Comparison of ENCODE assay signal across 14 cellular contexts in the genomic region with DNA sequence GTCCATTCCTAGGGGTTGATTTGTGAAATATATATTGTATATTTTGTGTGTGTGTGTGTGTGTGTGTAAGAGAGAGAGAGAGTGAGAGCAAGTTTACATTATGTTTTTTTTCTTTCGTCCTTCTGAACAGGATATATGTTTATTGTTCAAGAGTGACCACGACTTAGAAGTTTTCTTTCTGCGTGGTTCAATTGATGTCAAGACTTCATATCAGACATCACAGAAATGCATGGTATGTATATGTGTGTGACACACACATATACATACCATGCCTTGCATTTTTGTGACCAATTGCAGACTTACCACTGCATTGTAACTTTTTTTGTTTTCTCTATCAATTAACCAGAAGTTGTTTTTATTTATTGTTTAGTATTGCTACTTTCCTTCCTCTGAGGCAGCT. TPM values are rescaled to one million over a fixed set of nuclear protein-coding genes. Genes with fewer than 3 reads are reported as not detected.
DNase-seq lines count a peak whose midpoint lies in the region; ATAC-seq, FAIRE-seq and TF ChIP-seq lines count a peak whose summit lies in the region.
"Had no signal": no experiment of that assay in that cellular context is flagged by ENCODE, and none has a peak within 500 bp of the region (broad histone marks: within the 10 kb centered on the region; RNA-seq: fewer than 3 reads in every experiment).

No MANE protein-coding gene starts in this region.

- no CpG with 5 or more reads among the region's 3 CpGs for WGBS in mesodermal cell (ENCODE audit: insufficient coverage in 2 of 2), 2 experiments

- H3K36me3 ChIP-seq in left ventricle myocardium inferior (no peaks in the 10 kb centered on the region), mesodermal cell (ENCODE audit: control insufficient read depth, insufficient read depth, low read length) (no peaks in the 10 kb centered on the region), tibial artery (no peaks in the 10 kb centered on the region)
- H3K36me3 ChIP-seq: vagina had no signal

- no peak for ATAC-seq in left ventricle myocardium superior
- ATAC-seq in HG02938 (IDR thresholded peaks at IDR 0.05; ENCODE audit: unreplicated experiment) = no peak
- ATAC-seq in HG03520 (IDR thresholded peaks at IDR 0.05; ENCODE audit: unreplicated experiment) = no peak
- ATAC-seq: activated T-helper 17 cell treated with anti-CD3 and anti-CD28 coated beads, Interleukin-2, amount 50 U/mL, for 72 hours; natural killer cell had no signal

- peak overlapping the region; percentile 87 for H3K4me3 ChIP-seq in left ventricle myocardium inferior
- peak overlapping the region; percentile 99 for H3K4me3 ChIP-seq in coronary artery
- peak overlapping the region; percentile 85 for H3K4me3 ChIP-seq in mesodermal cell (ENCODE audit: extremely low read depth, insufficient read depth, low read length, poor library complexity, severe bottlenecking)
- H3K4me3 ChIP-seq in tibial artery = peak overlapping the region; percentile 86 to 96

- intact Hi-C loops in left ventricle myocardium inferior (cut with micrococcal nuclease) = loop anchor here (5.0 to 10.0 kb wide), 2 partner anchors 39 to 62 kb away; no protein-coding TSS in a partner anchor
- intact Hi-C loops in left ventricle myocardium superior (cut with micrococcal nuclease) = no loop called here
- intact Hi-C loops in tibial artery (cut with DNase I; ENCODE audit: low total_unique reads) = no loop called here

- DNase-seq in left ventricle myocardium inferior = no peak
- DNase-seq in left ventricle myocardium superior = no peak
- DNase-seq in coronary artery (ENCODE audit: low spot score) = no peak
- DNase-seq in tibial artery = no peak
- DNase-seq in GM12891 (ENCODE audit: insufficient read length, low spot score) = no peak
- DNase-seq: activated CD4-positive, alpha-beta T cell treated with anti-CD3 and anti-CD28 coated beads, Interleukin-2, amount 50 U/mL, for 1 hour; natural killer cell; T-helper 1 cell had no signal

- H3K4me1 ChIP-seq in left ventricle myocardium inferior (peaks cover 88% of the 10 kb centered on the region), mesodermal cell (ENCODE audit: control insufficient read depth, insufficient read depth, low read length, poor library complexity, severe bottlenecking) (peaks cover 48% of the 10 kb centered on the region), tibial artery (peaks cover 0 to 62% (median 30%) of the 10 kb centered on the region in 4 donors)

- H3K27ac ChIP-seq in left ventricle myocardium inferior (replicated peaks) (peak overlapping the region; percentile 97), coronary artery (peak overlapping the region; percentile 97), mesodermal cell (ENCODE audit: low read depth, low read length, severe bottlenecking) (no peak overlapping the region), tibial artery (peak overlapping the region; percentile 90 to 92)
- H3K27ac ChIP-seq: HL-60, vagina had no signal

- no peak for FAIRE-seq in GM12891 (lab: Jason Lieb, UNC)

- H3K9me3 ChIP-seq in left ventricle myocardium inferior (replicated peaks) (no peaks in the 10 kb centered on the region), mesodermal cell (ENCODE audit: control insufficient read depth, low read length) (no peaks in the 10 kb centered on the region), tibial artery (no peaks in the 10 kb centered on the region)
- H3K9me3 ChIP-seq: vagina had no signal

- no peaks in the 10 kb centered on the region for H3K27me3 ChIP-seq in left ventricle myocardium inferior (ENCODE audit: low read depth)
- H3K27me3 ChIP-seq in tibial artery = no peaks in the 10 kb centered on the region
- H3K27me3 ChIP-seq: vagina had no signal

- TF ChIP-seq CTCF in left ventricle myocardium inferior (IDR thresholded peaks at IDR 0.05; ENCODE audit: borderline replicate concordance) (no peak), coronary artery (IDR thresholded peaks at IDR 0.05) (no peak), tibial artery (IDR thresholded peaks at IDR 0.05) (no peak)

- no peak for TF ChIP-seq POLR2A in GM12891 (IDR thresholded peaks at IDR 0.05; ENCODE audit: low read depth, low read length)

TF ChIP-seq in GM12891, 5 proteins besides CTCF, POLR2A, EP300 and RAD21:
- TF ChIP-seq POLR2AphosphoS5 (IDR thresholded peaks at IDR 0.05; ENCODE audit: low read depth, low read length) (no peak), POU2F2 (IDR thresholded peaks at IDR 0.05; ENCODE audit: low read depth, low read length) (no peak), SPI1 (IDR thresholded peaks at IDR 0.05; ENCODE audit: low read depth, low read length) (no peak), PAX5 (IDR thresholded peaks at IDR 0.05; ENCODE audit: insufficient read depth, low read length, severe bottlenecking) (no peak), TAF1 (IDR thresholded peaks at IDR 0.05; ENCODE audit: low read depth, low read length) (no peak)

RNA-seq across cellular contexts. Expression of gene RASAL2, which starts 2.5 kb away (rescaled TPM):
- total RNA-seq in left ventricle myocardium inferior (28.3 TPM), left ventricle myocardium superior (26.4 TPM)
- polyA plus RNA-seq in mesodermal cell (2013, experiment 1 of 2) = 12.3 TPM
- polyA plus RNA-seq in mesodermal cell (2013, experiment 2 of 2) = 10.3 TPM
- polyA plus RNA-seq in GM12891 (2012; ENCODE audit: low read depth, missing spikeins) = 0.30 TPM
